In the genomic region with DNA sequence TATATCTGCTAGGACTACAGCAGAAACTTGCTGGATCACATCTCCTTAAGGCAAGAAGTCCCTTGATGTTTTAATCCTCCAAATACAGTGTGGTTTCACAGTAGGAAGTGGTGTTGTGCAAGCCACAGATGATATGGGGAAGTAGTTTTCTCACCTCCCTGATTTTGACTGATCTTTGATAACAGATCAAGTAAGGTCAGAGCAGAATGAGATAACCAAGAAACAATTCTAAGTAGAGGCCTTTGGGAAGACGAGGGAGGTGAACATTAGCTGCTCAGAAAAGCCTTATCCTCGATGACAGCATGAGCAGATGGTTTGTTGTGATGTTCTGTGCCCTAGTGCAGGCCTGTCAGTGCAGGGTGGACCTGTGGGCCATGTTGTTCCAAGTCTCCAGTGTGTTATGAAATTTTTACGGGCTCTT, we compare ENCODE assay signal across 10 cellular contexts.
DNase-seq lines count a peak whose midpoint lies in the region; ATAC-seq, FAIRE-seq and TF ChIP-seq lines count a peak whose summit lies in the region.
"Had no signal": no experiment of that assay in that cellular context is flagged by ENCODE, and none has a peak within 500 bp of the region (broad histone marks: within the 10 kb centered on the region; RNA-seq: fewer than 3 reads in every experiment).

No MANE protein-coding gene starts in this region.

- FAIRE-seq in keratinocyte (lab: Jason Lieb, UNC), result peak; percentile 41

- TF ChIP-seq POLR2A in ovary (IDR thresholded peaks at IDR 0.05), result no peak

- WGBS in ovary, 3 donors, result 24 to 58% (median 37%) methylated on average over 3 of the region's 3 CpGs

- intact Hi-C loops in CD14-positive monocyte (cut with micrococcal nuclease), result no loop called here
- intact Hi-C loops in ovary (cut with DNase I), result no loop called here

- H3K9me3 ChIP-seq in keratinocyte (ENCODE audit: control insufficient read depth, low read depth, low read length) (no peaks in the 10 kb centered on the region), ovary (no peaks in the 10 kb centered on the region)

- H3K4me3 ChIP-seq in keratinocyte (ENCODE audit: control insufficient read depth in 2 of 3, extremely low read depth in 1 of 3, insufficient read depth in 2 of 3, low read depth in 1 of 3, low read length in 3 of 3), result no peak overlapping the region
- no peak overlapping the region for H3K4me3 ChIP-seq in ovary

- H4K20me1 ChIP-seq in keratinocyte (ENCODE audit: control insufficient read depth, extremely low read depth, insufficient read depth, low read length), result no peaks in the 10 kb centered on the region

- H3K4me1 ChIP-seq in keratinocyte (ENCODE audit: control insufficient read depth, extremely low read depth, insufficient read depth, low read length) (peaks cover 17% of the 10 kb centered on the region), ovary (ENCODE audit: insufficient read depth) (no peaks in the 10 kb centered on the region)

- ATAC-seq in HG02852 (IDR thresholded peaks at IDR 0.05; ENCODE audit: unreplicated experiment), result peak; percentile 44

- H2AFZ ChIP-seq in keratinocyte (ENCODE audit: control insufficient read depth, low read length), result no peak overlapping the region

- DNase-seq in CD14-positive monocyte (ENCODE audit: low spot score) (no peak), keratinocyte (ENCODE audit: low read depth, low spot score) (no peak), ovary (no peak), NCI-H1048 (lab: John Stamatoyannopoulos, UW) (no peak)
- DNase-seq in activated effector memory CD4-positive, alpha-beta T cell treated with Interleukin-2 at 50 U/mL for 16 hours, result no peak
- no peak for DNase-seq in effector CD8-positive, alpha-beta T cell (lab: John Stamatoyannopoulos, UW)
- DNase-seq: DMS79, MV-4-11 had no signal

- H3K36me3 ChIP-seq in keratinocyte (ENCODE audit: control insufficient read depth in 2 of 2, extremely low read depth in 1 of 2, insufficient read depth in 2 of 2, low read length in 2 of 2), result no peaks in the 10 kb centered on the region
- H3K36me3 ChIP-seq in ovary, result no peaks in the 10 kb centered on the region

- peaks cover 28% of the 10 kb centered on the region for H3K4me1 Mint-ChIP-seq in CD14-positive monocyte
- H3K4me1 Mint-ChIP-seq in activated naive CD8-positive, alpha-beta T cell (ENCODE audit: low read depth), result peaks cover 23% of the 10 kb centered on the region

- no peak overlapping the region for H3K9ac ChIP-seq in keratinocyte (ENCODE audit: control insufficient read depth, extremely low read depth, insufficient read depth, low read length)

- H3K9me1 ChIP-seq in keratinocyte (ENCODE audit: control insufficient read depth, extremely low read depth, insufficient read depth, low read length), result no peaks in the 10 kb centered on the region

- H3K27ac Mint-ChIP-seq in CD14-positive monocyte, result peak overlapping the region; percentile 81 to 96 (median 93)
- H3K27ac Mint-ChIP-seq in activated naive CD8-positive, alpha-beta T cell, result peak overlapping the region; percentile 64

- dilution Hi-C loops in keratinocyte (cut with MboI; ENCODE audit: extremely low pct_ligation_motif_present, low sequenced_read_pairs), result no loop called here

- peaks cover 0 to 7% (median 3%) of the 10 kb centered on the region in 7 donors for H3K9me3 Mint-ChIP-seq in CD14-positive monocyte
- no peaks in the 10 kb centered on the region for H3K9me3 Mint-ChIP-seq in activated naive CD8-positive, alpha-beta T cell (ENCODE audit: low read depth)

- H3K4me3 Mint-ChIP-seq in CD14-positive monocyte, result peak overlapping the region; percentile 70 to 86
- peak overlapping the region; percentile 67 for H3K4me3 Mint-ChIP-seq in activated naive CD8-positive, alpha-beta T cell

- no peaks in the 10 kb centered on the region for H3K27me3 ChIP-seq in keratinocyte (ENCODE audit: control insufficient read depth, extremely low read depth, insufficient read depth, low read length)
- no peaks in the 10 kb centered on the region for H3K27me3 ChIP-seq in ovary

- TF ChIP-seq CTCF in CD14-positive monocyte (IDR thresholded peaks at IDR 0.05) (no peak), keratinocyte (optimal IDR thresholded peaks at IDR 0.05 in 1 of 3, IDR thresholded peaks at IDR 0.05 in 1 of 3, conservative IDR thresholded peaks at IDR 0.05 in 1 of 3; ENCODE audit: extremely low read depth in 1 of 3, insufficient read depth in 2 of 3, low read length in 3 of 3) (no peak), ovary (IDR thresholded peaks at IDR 0.05) (no peak)

- peaks cover 30 to 33% of the 10 kb centered on the region in 2 donors for H3K36me3 Mint-ChIP-seq in CD14-positive monocyte
- no peaks in the 10 kb centered on the region for H3K36me3 Mint-ChIP-seq in activated naive CD8-positive, alpha-beta T cell

- H3K27ac ChIP-seq in keratinocyte (ENCODE audit: control insufficient read depth, insufficient read depth, low read length) (no peak overlapping the region), ovary (no peak overlapping the region)

- no peaks in the 10 kb centered on the region for H3K79me2 ChIP-seq in keratinocyte (ENCODE audit: control insufficient read depth, insufficient read depth, low read length)

- TF ChIP-seq EP300 in ovary (IDR thresholded peaks at IDR 0.05), result no peak

- H3K4me2 ChIP-seq in keratinocyte (ENCODE audit: control insufficient read depth, extremely low read depth, insufficient read depth, low read depth, low read length), result no peak overlapping the region

- no peaks in the 10 kb centered on the region for H3K27me3 Mint-ChIP-seq in CD14-positive monocyte (ENCODE audit: low read depth in 3 of 3)
- H3K27me3 Mint-ChIP-seq in activated naive CD8-positive, alpha-beta T cell, result no peaks in the 10 kb centered on the region
